1 cellular context compared by ENCODE assay signal in genomic region chr3:58900372-58900771, GRCh38.
TF ChIP-seq lines count a peak whose summit lies in the region.

No MANE protein-coding gene starts in this region.

TF ChIP-seq in SK-N-SH treated with all-trans-retinoic acid at 6 μM for 48 hours, 23 proteins besides CTCF, POLR2A, EP300 and RAD21 (continued from another document):
- no peak for TF ChIP-seq POU6F1 (CRISPR knock-in tag; IDR thresholded peaks at IDR 0.05; ENCODE audit: borderline replicate concordance, low read depth)
- TF ChIP-seq TOX (CRISPR knock-in tag; IDR thresholded peaks at IDR 0.05; ENCODE audit: borderline replicate concordance), result no peak
- no peak for TF ChIP-seq TSHZ2 (CRISPR knock-in tag; IDR thresholded peaks at IDR 0.05)
- TF ChIP-seq CREB5 (CRISPR knock-in tag; IDR thresholded peaks at IDR 0.05; ENCODE audit: low read depth), result no peak
- TF ChIP-seq ESRRG (CRISPR knock-in tag; IDR thresholded peaks at IDR 0.05), result no peak
- TF ChIP-seq ZNF565 (CRISPR knock-in tag; conservative IDR thresholded peaks at IDR 0.05; ENCODE audit: low read depth), result no peak
- no peak for TF ChIP-seq CSRNP3 (CRISPR knock-in tag; IDR thresholded peaks at IDR 0.05)
- no peak for TF ChIP-seq OSR1 (CRISPR knock-in tag; IDR thresholded peaks at IDR 0.05)
- TF ChIP-seq PPARA (CRISPR knock-in tag; IDR thresholded peaks at IDR 0.05; ENCODE audit: borderline replicate concordance), result no peak
- no peak for TF ChIP-seq ZC3H10 (CRISPR knock-in tag; IDR thresholded peaks at IDR 0.05)
- no peak for TF ChIP-seq ISL1 (CRISPR knock-in tag; IDR thresholded peaks at IDR 0.05)
- no peak for TF ChIP-seq TCF4 (CRISPR knock-in tag; IDR thresholded peaks at IDR 0.05; ENCODE audit: borderline replicate concordance)
